Comparison of ENCODE assay signal across 21 cellular contexts in the genomic region with DNA sequence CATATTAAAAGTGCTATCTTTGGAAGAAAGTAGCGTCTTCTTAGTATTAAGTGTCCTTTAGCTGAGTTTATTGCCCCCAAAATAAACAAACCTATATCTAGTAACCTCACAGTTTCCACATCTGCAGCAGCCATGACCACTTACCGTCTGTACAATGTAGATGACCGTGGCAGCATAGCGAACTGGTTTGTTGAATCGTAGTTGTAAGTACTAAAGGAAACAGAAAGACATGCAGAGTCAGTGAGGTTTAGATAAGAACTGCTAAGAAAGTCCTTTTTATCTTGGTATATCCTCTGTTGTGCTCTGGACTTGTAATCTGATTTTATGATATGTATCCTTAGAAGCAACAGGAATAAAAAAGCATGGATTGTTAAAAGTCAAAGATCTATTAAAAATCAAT. TPM values are rescaled to one million over a fixed set of nuclear protein-coding genes. Genes with fewer than 3 reads are reported as not detected.
"Had no signal": no experiment of that assay in that cellular context is flagged by ENCODE, and none has a peak within 500 bp of the region (broad histone marks: within the 10 kb centered on the region; RNA-seq: fewer than 3 reads in every experiment).

No MANE protein-coding gene starts in this region.

- H3K36me3 ChIP-seq: esophagus muscularis mucosa, gastroesophageal sphincter, neural progenitor cell, ovary, right atrium auricular region, sigmoid colon, stomach, thoracic aorta, transverse colon had no signal

- H3K4me2 ChIP-seq: neural progenitor cell had no signal

- H2AFZ ChIP-seq: neural progenitor cell had no signal

- H3K4me1 ChIP-seq: neural progenitor cell, stomach had no signal

- H3K9ac ChIP-seq: neural progenitor cell had no signal

- H3K4me3 ChIP-seq: esophagus muscularis mucosa, gastroesophageal sphincter, lung, neural progenitor cell, ovary, right atrium auricular region, sigmoid colon, skin epidermis, stomach, thoracic aorta, transverse colon had no signal

- H3K27me3 ChIP-seq: esophagus muscularis mucosa, gastroesophageal sphincter, neural progenitor cell, ovary, right atrium auricular region, sigmoid colon, stomach, transverse colon had no signal

- DNase-seq: effector memory CD8-positive, alpha-beta T cell; foreskin fibroblast; kidney; left cardiac atrium; left ventricle myocardium superior; nucleus accumbens; ovary; sigmoid colon; stimulated activated CD4-positive, alpha-beta T cell treated with anti-CD3 and anti-CD28 coated beads, Interleukin-12 subunit alpha, Interleukin-12 subunit beta, amount 100 ng/mL, for 4 hours; stimulated activated naive CD4-positive, alpha-beta T cell; stomach; substantia nigra; transverse colon had no signal

- H3K9me3 ChIP-seq: esophagus muscularis mucosa, gastroesophageal sphincter, ovary, right atrium auricular region, sigmoid colon, stomach, thoracic aorta, transverse colon had no signal

- H3K27ac ChIP-seq: epithelial cell of prostate, esophagus muscularis mucosa, gastroesophageal sphincter, neural progenitor cell, ovary, right atrium auricular region, sigmoid colon, skin epidermis, stomach, thoracic aorta, transverse colon had no signal

RNA-seq across cellular contexts. Expression of a gene that starts 9.4 kb away (rescaled TPM):
- polyA plus RNA-seq: lung, stomach had no signal
